In the genomic region with DNA sequence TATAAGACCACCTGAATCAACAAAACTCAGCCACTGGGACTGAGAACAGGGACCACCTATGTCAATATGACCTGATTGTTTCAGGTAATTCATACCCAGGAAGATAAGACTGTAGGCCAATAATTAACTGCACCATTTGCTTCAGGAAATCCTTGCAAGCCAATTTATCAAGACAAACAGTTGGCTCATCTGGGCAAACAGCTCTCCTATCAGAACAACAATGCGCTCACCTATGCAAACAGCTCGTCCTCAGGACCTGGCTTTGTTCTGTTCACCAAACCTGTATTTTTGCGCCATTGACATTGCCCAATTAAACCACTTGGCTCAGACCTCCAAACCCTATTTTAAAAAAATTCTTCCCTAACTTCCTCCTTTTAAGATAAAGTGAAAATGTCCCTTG, we compare ENCODE assay signal across 22 cellular contexts.
DNase-seq lines count a peak whose midpoint lies in the region; TF ChIP-seq lines count a peak whose summit lies in the region.
"Had no signal": no experiment of that assay in that cellular context is flagged by ENCODE, and none has a peak within 500 bp of the region (broad histone marks: within the 10 kb centered on the region; RNA-seq: fewer than 3 reads in every experiment).

No MANE protein-coding gene starts in this region.

- no peak for TF ChIP-seq POLR2A in Peyer's patch (IDR thresholded peaks at IDR 0.05)

- H3K27me3 ChIP-seq in Peyer's patch: no peaks in the 10 kb centered on the region

- H3K4me1 ChIP-seq in Peyer's patch: no peaks in the 10 kb centered on the region

- H3K9me3 ChIP-seq in Peyer's patch: no peaks in the 10 kb centered on the region

- no peak for TF ChIP-seq CTCF in Peyer's patch (IDR thresholded peaks at IDR 0.05)

- H3K4me3 ChIP-seq in Peyer's patch: no peak overlapping the region
- H3K4me3 ChIP-seq: coronary artery, smooth muscle cell had no signal

- no peaks in the 10 kb centered on the region for H3K36me3 ChIP-seq in Peyer's patch

- peak; percentile 94 for DNase-seq in DMS53 (lab: John Stamatoyannopoulos, UW)
- DNase-seq in NCI-H1105 (lab: John Stamatoyannopoulos, UW): peak; percentile 37
- peak; percentile 95 for DNase-seq in NCI-H345 treated with DMSO at 0.1 percent for 48 hours (lab: John Stamatoyannopoulos, UW; ENCODE audit: unreplicated experiment)
- DNase-seq in SHP77 (lab: John Stamatoyannopoulos, UW): peak; percentile 97 to 98
- no peak for DNase-seq in activated CD4-positive, alpha-beta T cell treated with anti-CD3 and anti-CD28 coated beads, Interleukin-2, amount 50 U/mL, for 1 hour
- no peak for DNase-seq in HPDE6-E6E7 (ENCODE audit: extremely low spot score)
- no peak for DNase-seq in Peyer's patch
- DNase-seq in stimulated activated CD4-positive, alpha-beta T cell treated with anti-CD3 and anti-CD28 coated beads, Interleukin-1b, Interleukin-23, amount 100 ng/mL, for 48 hours: no peak
- DNase-seq: activated CD4-positive, alpha-beta T cell treated with anti-CD3 and anti-CD28 coated beads, Interleukin-2, amount 50 U/mL, for 4 hours; activated gamma-delta T cell treated with Interleukin-2 at 50 U/mL for 16 hours; activated T-cell treated with anti-CD3 and anti-CD28 coated beads for 4 hours; CD4-positive, CD25-positive, alpha-beta regulatory T cell; left cardiac atrium; mesenchymal stem cell; naive B cell; occipital lobe; stimulated activated CD4-positive, alpha-beta T cell treated with anti-CD3 and anti-CD28 coated beads, Interleukin-4, amount 100 ng/mL, for 1 hour; stimulated activated naive CD8-positive, alpha-beta T cell treated with anti-CD3 and anti-CD28 coated beads, Interleukin-15, amount 100 ng/mL, for 72 hours; T-helper 1 cell; trophoblast cell had no signal

- H3K27ac ChIP-seq in Peyer's patch: no peak overlapping the region
- H3K27ac ChIP-seq: coronary artery had no signal

Comparison
In these comparisons a context has a peak if more than half of its experiments do, and no peak if none do; other contexts are left out.
1. DNase-seq: peak in DMS53 (single experiment), NCI-H1105 (single experiment), NCI-H345 treated with DMSO at 0.1 percent for 48 hours (single experiment) and SHP77 (2 of 2); none in activated CD4-positive, alpha-beta T cell treated with anti-CD3 and anti-CD28 coated beads, Interleukin-2, amount 50 U/mL, for 1 hour (single experiment), HPDE6-E6E7 (single experiment), Peyer's patch (0 of 3) and stimulated activated CD4-positive, alpha-beta T cell treated with anti-CD3 and anti-CD28 coated beads, Interleukin-1b, Interleukin-23, amount 100 ng/mL, for 48 hours (single experiment).